Comparison of ENCODE assay signal across 22 cellular contexts in the genomic region with DNA sequence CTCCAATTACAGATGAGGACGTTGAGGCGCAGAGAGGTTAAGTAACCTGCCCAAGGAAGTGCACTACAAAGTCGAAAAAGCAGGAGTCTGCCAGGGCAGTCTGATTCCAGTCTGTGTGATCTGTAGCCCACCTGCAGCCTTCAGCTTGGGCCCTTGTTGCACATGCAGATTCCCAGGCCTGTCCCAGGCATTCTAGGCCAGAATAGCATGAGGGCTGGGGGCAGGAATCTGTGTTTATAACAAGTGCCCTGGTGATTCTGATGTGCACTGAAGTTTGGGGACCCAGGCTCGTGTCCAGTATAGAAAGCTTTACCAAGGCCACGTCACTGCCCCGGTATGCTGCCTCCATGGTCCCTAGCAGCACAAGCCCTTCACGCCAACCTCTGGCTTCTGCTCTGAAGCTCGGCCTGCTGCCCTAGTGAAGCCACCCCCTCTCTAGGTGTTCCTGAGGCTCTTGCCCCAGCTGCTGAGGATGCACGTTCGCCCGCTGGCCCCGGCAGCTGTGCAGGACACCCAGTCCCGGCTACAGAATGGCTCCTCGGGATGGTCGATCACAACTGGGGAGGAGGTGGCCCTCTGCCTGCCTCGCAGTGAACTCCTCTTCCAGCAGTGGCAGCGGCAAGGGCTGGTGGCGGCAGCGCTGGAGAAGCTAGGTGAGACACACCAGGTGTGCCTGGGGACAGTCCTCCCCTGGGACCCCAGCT. TPM values are rescaled to one million over a fixed set of nuclear protein-coding genes. Genes with fewer than 3 reads are reported as not detected.
"Had no signal": no experiment of that assay in that cellular context is flagged by ENCODE, and none has a peak within 500 bp of the region (broad histone marks: within the 10 kb centered on the region; RNA-seq: fewer than 3 reads in every experiment).

No MANE protein-coding gene starts in this region.

- DNase-seq: activated CD4-positive, alpha-beta T cell treated with anti-CD3 and anti-CD28 coated beads for 48 hours; activated T-cell treated with anti-CD3 and anti-CD28 coated beads for 4 hours; amniotic stem cell; body of pancreas; endodermal cell; stimulated activated CD4-positive, alpha-beta T cell treated with anti-CD3 and anti-CD28 coated beads, Interleukin-4, amount 100 ng/mL, for 1 hour; stimulated activated CD8-positive, alpha-beta memory T cell treated with anti-CD3 and anti-CD28 coated beads, Interleukin-4, amount 100 ng/mL, for 48 hours; stimulated activated naive CD8-positive, alpha-beta T cell treated with anti-CD3 and anti-CD28 coated beads, Interleukin-15, amount 100 ng/mL, for 72 hours; T-helper 9 cell had no signal

- ATAC-seq: activated naive CD4-positive, alpha-beta T cell treated with anti-CD3 and anti-CD28 coated beads, Interleukin-2, amount 50 U/mL, for 72 hours; body of pancreas; stimulated activated naive CD8-positive, alpha-beta T cell treated with anti-CD3 and anti-CD28 coated beads, Interleukin-15, amount 100 ng/mL, for 72 hours had no signal

- H3K4me1 ChIP-seq: body of pancreas, vagina had no signal

- H3K4me3 ChIP-seq: body of pancreas, thoracic aorta, vagina had no signal

- H3K36me3 ChIP-seq: thoracic aorta, vagina had no signal

- H3K27ac ChIP-seq: body of pancreas, thoracic aorta, vagina, VCaP had no signal

- H3K27me3 ChIP-seq: body of pancreas had no signal

- H3K9me3 ChIP-seq: body of pancreas, thoracic aorta, vagina had no signal

RNA-seq across cellular contexts. Expression of a gene that starts 4.6 kb away (rescaled TPM):
- total RNA-seq: activated CD8-positive, alpha-beta memory T cell treated with anti-CD3 and anti-CD28 coated beads for 36 hours; activated naive CD4-positive, alpha-beta T cell treated with anti-CD3 and anti-CD28 coated beads, Interleukin-2, amount 50 U/mL, for 72 hours; body of pancreas; dermis microvascular lymphatic vessel endothelial cell; endodermal cell; glomerular endothelial cell; lung microvascular endothelial cell; mucosa of gallbladder; natural killer cell treated with Interleukin-12 subunit alpha and Interleukin-12 subunit beta and Interleukin-15 and Interleukin-18, amount 100 ng/mL, for 72 hours; omental fat pad; pulmonary artery endothelial cell; thoracic aorta; vagina had no signal
- polyA plus RNA-seq: esophagus had no signal

RNA-seq across cellular contexts. Expression of a gene that starts 18.1 kb away (rescaled TPM):
- total RNA-seq: activated CD8-positive, alpha-beta memory T cell treated with anti-CD3 and anti-CD28 coated beads for 36 hours; activated naive CD4-positive, alpha-beta T cell treated with anti-CD3 and anti-CD28 coated beads, Interleukin-2, amount 50 U/mL, for 72 hours; body of pancreas; dermis microvascular lymphatic vessel endothelial cell; glomerular endothelial cell; lung microvascular endothelial cell; mucosa of gallbladder; natural killer cell treated with Interleukin-12 subunit alpha and Interleukin-12 subunit beta and Interleukin-15 and Interleukin-18, amount 100 ng/mL, for 72 hours; omental fat pad; pulmonary artery endothelial cell; thoracic aorta; vagina had no signal
- polyA plus RNA-seq: esophagus had no signal

RNA-seq across cellular contexts. Expression of a gene that starts 23.9 kb away (rescaled TPM):
- total RNA-seq: activated CD8-positive, alpha-beta memory T cell treated with anti-CD3 and anti-CD28 coated beads for 36 hours; activated naive CD4-positive, alpha-beta T cell treated with anti-CD3 and anti-CD28 coated beads, Interleukin-2, amount 50 U/mL, for 72 hours; body of pancreas; dermis microvascular lymphatic vessel endothelial cell; endodermal cell; glomerular endothelial cell; lung microvascular endothelial cell; mucosa of gallbladder; natural killer cell treated with Interleukin-12 subunit alpha and Interleukin-12 subunit beta and Interleukin-15 and Interleukin-18, amount 100 ng/mL, for 72 hours; omental fat pad; pulmonary artery endothelial cell; thoracic aorta; vagina had no signal
- polyA plus RNA-seq: esophagus had no signal
